Comparison of ENCODE assay signal across 8 cellular contexts in the genomic region with DNA sequence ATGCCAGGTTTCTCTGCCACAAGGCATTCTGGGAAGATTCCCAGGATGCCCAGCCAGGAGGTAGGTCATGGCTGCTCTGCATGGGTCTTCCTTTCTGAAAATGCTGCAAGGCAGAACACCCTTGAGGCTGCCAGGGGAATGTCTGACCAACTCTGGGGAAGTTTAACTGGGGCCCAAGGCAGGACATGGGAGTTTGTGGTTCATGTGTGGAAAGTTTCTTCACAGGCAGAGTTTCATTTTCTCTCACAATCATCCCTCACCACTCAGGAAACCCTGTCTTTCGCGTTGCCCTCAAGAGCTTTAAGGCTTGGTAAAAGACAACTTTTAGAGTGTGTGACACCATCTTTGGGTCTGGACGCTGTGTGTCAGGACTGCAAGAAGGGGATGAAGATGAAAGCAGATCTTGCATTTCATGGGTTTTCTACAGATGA.
DNase-seq lines count a peak whose midpoint lies in the region; ATAC-seq, FAIRE-seq and TF ChIP-seq lines count a peak whose summit lies in the region.

No MANE protein-coding gene starts in this region.

- no peak for TF ChIP-seq POLR2A in H54 (IDR thresholded peaks at IDR 0.05; ENCODE audit: low read depth, low read length)

- H3K4me3 Mint-ChIP-seq in HFFc6 = no peak overlapping the region

- no peak for TF ChIP-seq CTCF in HFFc6 (IDR thresholded peaks at IDR 0.05)

- FAIRE-seq in H54 (lab: Jason Lieb, UNC) = no peak

- H3K27me3 Mint-ChIP-seq in HFFc6 (ENCODE audit: insufficient read depth) = peaks cover 8% of the 10 kb centered on the region

- peaks cover 28% of the 10 kb centered on the region for H3K4me1 Mint-ChIP-seq in HFFc6 (ENCODE audit: low read depth)

- H3K9me3 Mint-ChIP-seq in HFFc6 = no peaks in the 10 kb centered on the region

- no peak overlapping the region for H3K27ac Mint-ChIP-seq in HFFc6

- ATAC-seq in GM19043 (IDR thresholded peaks at IDR 0.05; ENCODE audit: low read depth, unreplicated experiment) (peak; percentile 82), HG03103 (IDR thresholded peaks at IDR 0.05; ENCODE audit: low read depth, unreplicated experiment) (peak; percentile 79)

- peak; percentile 8 to 55 for DNase-seq in activated CD4-positive, alpha-beta T cell treated with anti-CD3 and anti-CD28 coated beads, Interleukin-2, amount 50 U/mL, for 24 hours (ENCODE audit: low read depth in 1 of 2, low spot score in 1 of 2)
- DNase-seq in pons (ENCODE audit: low spot score) (peak; percentile 64), H54 (ENCODE audit: insufficient read length, low spot score) (no peak), HFFc6 (no peak), islet precursor cell (no peak), GF-D8 (lab: John Stamatoyannopoulos, UW) (no peak)

- H3K36me3 Mint-ChIP-seq in HFFc6 (ENCODE audit: low read depth) = peaks cover 6% of the 10 kb centered on the region; the same call in 1 of the 2 replicates

Comparison
In these comparisons a context has a peak if more than half of its experiments do, and no peak if none do; other contexts are left out.
1. DNase-seq: peak in activated CD4-positive, alpha-beta T cell treated with anti-CD3 and anti-CD28 coated beads, Interleukin-2, amount 50 U/mL, for 24 hours (2 of 2) and pons (single experiment); none in H54 (single experiment), HFFc6 (single experiment), islet precursor cell (single experiment) and GF-D8 (single experiment).